In genomic region chr5:1118738-1119137, GRCh38 we compare ENCODE assay signal across 1 cellular context.
TF ChIP-seq lines count a peak whose summit lies in the region.

No MANE protein-coding gene starts in this region.

TF ChIP-seq in HEK293, 187 proteins besides CTCF, POLR2A, EP300 and RAD21 (continued from another document and continues in another):
- no peak for TF ChIP-seq ZNF544 (tag by site-specific recombination; IDR thresholded peaks at IDR 0.05)
- TF ChIP-seq ZNF132 (tag by site-specific recombination; IDR thresholded peaks at IDR 0.05; ENCODE audit: borderline replicate concordance): no peak
- no peak for TF ChIP-seq ZNF248 (tag by site-specific recombination; IDR thresholded peaks at IDR 0.05)
- TF ChIP-seq TCF7L2 (IDR thresholded peaks at IDR 0.05; ENCODE audit: borderline replicate concordance, low read depth, low read length): no peak
- no peak for TF ChIP-seq ZNF169 (tag by site-specific recombination; IDR thresholded peaks at IDR 0.05)
- no peak for TF ChIP-seq ZBTB49 (tag by site-specific recombination; IDR thresholded peaks at IDR 0.05; ENCODE audit: low read depth)
- no peak for TF ChIP-seq ZNF302 (tag by site-specific recombination; IDR thresholded peaks at IDR 0.05; ENCODE audit: low read depth)
- TF ChIP-seq KLF17 (tag by site-specific recombination; IDR thresholded peaks at IDR 0.05): 0 out of 2 replicates have a peak, but pooled peaks have one; percentile 15
- TF ChIP-seq ZFP41 (tag by site-specific recombination; IDR thresholded peaks at IDR 0.05; ENCODE audit: borderline replicate concordance): no peak
- 0 out of 2 replicates have a peak, but pooled peaks have one; percentile 37 for TF ChIP-seq ZNF18 (tag by site-specific recombination; IDR thresholded peaks at IDR 0.05)
- TF ChIP-seq, protein P1, sequence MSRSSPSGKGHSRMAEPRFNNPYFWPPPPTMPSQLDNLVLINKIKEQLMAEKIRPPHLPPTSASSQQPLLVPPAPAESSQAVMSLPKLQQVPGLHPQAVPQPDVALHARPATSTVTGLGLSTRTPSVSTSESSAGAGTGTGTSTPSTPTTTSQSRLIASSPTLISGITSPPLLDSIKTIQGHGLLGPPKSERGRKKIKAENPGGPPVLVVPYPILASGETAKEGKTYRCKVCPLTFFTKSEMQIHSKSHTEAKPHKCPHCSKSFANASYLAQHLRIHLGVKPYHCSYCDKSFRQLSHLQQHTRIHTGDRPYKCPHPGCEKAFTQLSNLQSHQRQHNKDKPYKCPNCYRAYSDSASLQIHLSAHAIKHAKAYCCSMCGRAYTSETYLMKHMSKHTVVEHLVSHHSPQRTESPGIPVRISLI (tag by site-specific recombination; IDR thresholded peaks at IDR 0.05): no peak
- no peak for TF ChIP-seq ZNF311 (tag by site-specific recombination; IDR thresholded peaks at IDR 0.05; ENCODE audit: borderline replicate concordance)
- TF ChIP-seq, protein P2, sequence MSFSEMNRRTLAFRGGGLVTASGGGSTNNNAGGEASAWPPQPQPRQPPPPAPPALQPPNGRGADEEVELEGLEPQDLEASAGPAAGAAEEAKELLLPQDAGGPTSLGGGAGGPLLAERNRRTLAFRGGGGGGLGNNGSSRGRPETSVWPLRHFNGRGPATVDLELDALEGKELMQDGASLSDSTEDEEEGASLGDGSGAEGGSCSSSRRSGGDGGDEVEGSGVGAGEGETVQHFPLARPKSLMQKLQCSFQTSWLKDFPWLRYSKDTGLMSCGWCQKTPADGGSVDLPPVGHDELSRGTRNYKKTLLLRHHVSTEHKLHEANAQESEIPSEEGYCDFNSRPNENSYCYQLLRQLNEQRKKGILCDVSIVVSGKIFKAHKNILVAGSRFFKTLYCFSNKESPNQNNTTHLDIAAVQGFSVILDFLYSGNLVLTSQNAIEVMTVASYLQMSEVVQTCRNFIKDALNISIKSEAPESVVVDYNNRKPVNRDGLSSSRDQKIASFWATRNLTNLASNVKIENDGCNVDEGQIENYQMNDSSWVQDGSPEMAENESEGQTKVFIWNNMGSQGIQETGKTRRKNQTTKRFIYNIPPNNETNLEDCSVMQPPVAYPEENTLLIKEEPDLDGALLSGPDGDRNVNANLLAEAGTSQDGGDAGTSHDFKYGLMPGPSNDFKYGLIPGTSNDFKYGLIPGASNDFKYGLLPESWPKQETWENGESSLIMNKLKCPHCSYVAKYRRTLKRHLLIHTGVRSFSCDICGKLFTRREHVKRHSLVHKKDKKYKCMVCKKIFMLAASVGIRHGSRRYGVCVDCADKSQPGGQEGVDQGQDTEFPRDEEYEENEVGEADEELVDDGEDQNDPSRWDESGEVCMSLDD (tag by site-specific recombination; IDR thresholded peaks at IDR 0.05): no peak
- TF ChIP-seq ZBTB21 (tag by site-specific recombination; IDR thresholded peaks at IDR 0.05): no peak
- TF ChIP-seq PRDM2 (tag by site-specific recombination; IDR thresholded peaks at IDR 0.05; ENCODE audit: borderline replicate concordance): no peak
- TF ChIP-seq, protein P3, sequence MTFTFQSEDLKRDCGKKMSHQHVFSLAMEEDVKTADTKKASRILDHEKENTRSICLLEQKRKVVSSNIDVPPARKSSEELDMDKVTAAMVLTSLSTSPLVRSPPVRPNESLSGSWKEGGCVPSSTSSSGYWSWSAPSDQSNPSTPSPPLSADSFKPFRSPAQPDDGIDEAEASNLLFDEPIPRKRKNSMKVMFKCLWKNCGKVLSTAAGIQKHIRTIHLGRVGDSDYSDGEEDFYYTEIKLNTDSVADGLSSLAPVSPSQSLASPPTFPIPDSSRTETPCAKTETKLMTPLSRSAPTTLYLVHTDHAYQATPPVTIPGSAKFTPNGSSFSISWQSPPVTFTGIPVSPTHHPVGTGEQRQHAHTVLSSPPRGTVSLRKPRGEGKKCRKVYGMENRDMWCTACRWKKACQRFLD (tag by site-specific recombination; IDR thresholded peaks at IDR 0.05): no peak
- no peak for TF ChIP-seq ZNF571 (tag by site-specific recombination; IDR thresholded peaks at IDR 0.05)
- TF ChIP-seq SP2 (tag by site-specific recombination; IDR thresholded peaks at IDR 0.05): peak; percentile 50
- TF ChIP-seq ZBTB1 (tag by site-specific recombination; IDR thresholded peaks at IDR 0.05): no peak
- no peak for TF ChIP-seq ZNF48 (tag by site-specific recombination; IDR thresholded peaks at IDR 0.05)
- TF ChIP-seq GLIS2 (tag by site-specific recombination; IDR thresholded peaks at IDR 0.05): peak; percentile 89
- TF ChIP-seq, protein P4, sequence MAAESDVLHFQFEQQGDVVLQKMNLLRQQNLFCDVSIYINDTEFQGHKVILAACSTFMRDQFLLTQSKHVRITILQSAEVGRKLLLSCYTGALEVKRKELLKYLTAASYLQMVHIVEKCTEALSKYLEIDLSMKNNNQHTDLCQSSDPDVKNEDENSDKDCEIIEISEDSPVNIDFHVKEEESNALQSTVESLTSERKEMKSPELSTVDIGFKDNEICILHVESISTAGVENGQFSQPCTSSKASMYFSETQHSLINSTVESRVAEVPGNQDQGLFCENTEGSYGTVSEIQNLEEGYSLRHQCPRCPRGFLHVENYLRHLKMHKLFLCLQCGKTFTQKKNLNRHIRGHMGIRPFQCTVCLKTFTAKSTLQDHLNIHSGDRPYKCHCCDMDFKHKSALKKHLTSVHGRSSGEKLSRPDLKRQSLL (tag by site-specific recombination; IDR thresholded peaks at IDR 0.05): no peak
- no peak for TF ChIP-seq ZSCAN30 (tag by site-specific recombination; IDR thresholded peaks at IDR 0.05)
- TF ChIP-seq GLI4 (tag by site-specific recombination; IDR thresholded peaks at IDR 0.05): no peak
- TF ChIP-seq ZNF626 (tag by site-specific recombination; IDR thresholded peaks at IDR 0.05): no peak
- TF ChIP-seq, protein P5, sequence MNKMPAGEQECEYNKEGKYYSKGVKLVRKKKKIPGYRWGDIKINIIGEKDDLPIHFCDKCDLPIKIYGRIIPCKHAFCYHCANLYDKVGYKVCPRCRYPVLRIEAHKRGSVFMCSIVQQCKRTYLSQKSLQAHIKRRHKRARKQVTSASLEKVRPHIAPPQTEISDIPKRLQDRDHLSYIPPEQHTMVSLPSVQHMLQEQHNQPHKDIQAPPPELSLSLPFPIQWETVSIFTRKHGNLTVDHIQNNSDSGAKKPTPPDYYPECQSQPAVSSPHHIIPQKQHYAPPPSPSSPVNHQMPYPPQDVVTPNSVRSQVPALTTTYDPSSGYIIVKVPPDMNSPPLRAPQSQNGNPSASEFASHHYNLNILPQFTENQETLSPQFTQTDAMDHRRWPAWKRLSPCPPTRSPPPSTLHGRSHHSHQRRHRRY (tag by site-specific recombination; IDR thresholded peaks at IDR 0.05): no peak
- no peak for TF ChIP-seq OVOL3 (tag by site-specific recombination; IDR thresholded peaks at IDR 0.05)
- no peak for TF ChIP-seq ZNF19 (tag by site-specific recombination; IDR thresholded peaks at IDR 0.05; ENCODE audit: low read depth)
- TF ChIP-seq ZNF416 (tag by site-specific recombination; IDR thresholded peaks at IDR 0.05): no peak
- TF ChIP-seq GFI1B (tag by site-specific recombination; IDR thresholded peaks at IDR 0.05): no peak
- no peak for TF ChIP-seq ZNF354C (tag by site-specific recombination; IDR thresholded peaks at IDR 0.05; ENCODE audit: borderline replicate concordance, low read depth)
- TF ChIP-seq, protein P6, sequence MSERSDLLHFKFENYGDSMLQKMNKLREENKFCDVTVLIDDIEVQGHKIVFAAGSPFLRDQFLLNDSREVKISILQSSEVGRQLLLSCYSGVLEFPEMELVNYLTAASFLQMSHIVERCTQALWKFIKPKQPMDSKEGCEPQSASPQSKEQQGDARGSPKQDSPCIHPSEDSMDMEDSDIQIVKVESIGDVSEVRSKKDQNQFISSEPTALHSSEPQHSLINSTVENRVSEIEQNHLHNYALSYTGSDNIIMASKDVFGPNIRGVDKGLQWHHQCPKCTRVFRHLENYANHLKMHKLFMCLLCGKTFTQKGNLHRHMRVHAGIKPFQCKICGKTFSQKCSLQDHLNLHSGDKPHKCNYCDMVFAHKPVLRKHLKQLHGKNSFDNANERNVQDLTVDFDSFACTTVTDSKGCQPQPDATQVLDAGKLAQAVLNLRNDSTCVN (tag by site-specific recombination; optimal IDR thresholded peaks at IDR 0.05): no peak
- peak; percentile 49; the same call in 1 of the 2 replicates for TF ChIP-seq INSM2 (tag by site-specific recombination; IDR thresholded peaks at IDR 0.05)
- 0 out of 2 replicates have a peak, but pooled peaks have one; percentile 19 for TF ChIP-seq ZNF629 (tag by site-specific recombination; IDR thresholded peaks at IDR 0.05)
- TF ChIP-seq ZNF404 (tag by site-specific recombination; IDR thresholded peaks at IDR 0.05): no peak
- TF ChIP-seq ZNF121 (tag by site-specific recombination; IDR thresholded peaks at IDR 0.05): no peak
- TF ChIP-seq ZNF211 (tag by site-specific recombination; IDR thresholded peaks at IDR 0.05; ENCODE audit: low read depth): no peak
- TF ChIP-seq ZNF223 (tag by site-specific recombination; IDR thresholded peaks at IDR 0.05): no peak
